Comparison of ENCODE assay signal across 9 cellular contexts in the genomic region with DNA sequence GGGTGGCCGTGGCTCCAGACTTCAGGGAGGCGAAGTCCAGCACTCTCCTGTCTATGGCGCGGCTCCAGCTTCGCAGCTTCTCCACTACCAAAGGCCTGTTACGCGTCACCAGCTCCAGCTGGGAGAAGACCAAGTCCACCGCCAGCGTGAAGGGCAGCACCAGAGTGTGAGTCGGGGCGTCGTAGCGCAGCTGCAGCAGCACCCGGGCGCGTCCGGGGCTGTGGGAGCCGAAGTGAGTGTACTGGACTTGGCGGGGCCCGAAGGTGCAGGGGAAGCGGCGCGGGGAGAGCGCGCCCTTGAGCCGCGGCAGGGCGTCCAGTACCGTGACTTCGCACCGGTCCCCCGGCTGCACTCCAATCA. TPM values are rescaled to one million over a fixed set of nuclear protein-coding genes. Genes with fewer than 3 reads are reported as not detected.
DNase-seq lines count a peak whose midpoint lies in the region; ATAC-seq, FAIRE-seq and TF ChIP-seq lines count a peak whose summit lies in the region.
"Had no signal": no experiment of that assay in that cellular context is flagged by ENCODE, and none has a peak within 500 bp of the region (broad histone marks: within the 10 kb centered on the region; RNA-seq: fewer than 3 reads in every experiment).

No MANE protein-coding gene starts in this region.

- H3K4me3 ChIP-seq in Loucy (ENCODE audit: low read length, poor library complexity, severe bottlenecking) (peak overlapping the region; percentile 77), endothelial cell of umbilical vein (replicated peaks in 1 of 3; ENCODE audit: insufficient read depth in 1 of 3, low read depth in 1 of 3, low read length in 3 of 3) (peak overlapping the region in 1 of 3 experiments; percentile 22), parathyroid adenoma (ENCODE audit: low read depth, low read length) (peak overlapping the region; percentile 40)

- POLR2A ChIA-PET in endothelial cell of umbilical vein (lab: Charles Lee): no interaction called here

- CTCF ChIA-PET in endothelial cell of umbilical vein (lab: Charles Lee): no interaction called here

- intact Hi-C loops in endothelial cell of umbilical vein (cut with micrococcal nuclease): no loop called here

- peaks cover 15% of the 10 kb centered on the region for H3K4me1 ChIP-seq in Loucy (ENCODE audit: insufficient read depth, low read length, poor library complexity, severe bottlenecking)
- peaks cover 6% of the 10 kb centered on the region for H3K4me1 ChIP-seq in endothelial cell of umbilical vein (ENCODE audit: control insufficient read depth, extremely low read depth, insufficient read depth, low read length)
- H3K4me1 ChIP-seq in parathyroid adenoma: no peaks in the 10 kb centered on the region

- peak overlapping the region; percentile 63; the same call in 1 of the 2 replicates for H2AFZ ChIP-seq in Loucy (ENCODE audit: low read length)
- no peak overlapping the region for H2AFZ ChIP-seq in endothelial cell of umbilical vein (ENCODE audit: low read depth, low read length)
- H2AFZ ChIP-seq in parathyroid adenoma: no peak overlapping the region

- no peak for TF ChIP-seq POLR2A in endothelial cell of umbilical vein (IDR thresholded peaks at IDR 0.05; ENCODE audit: low read depth, low read length)

- peaks cover 9% of the 10 kb centered on the region for H4K20me1 ChIP-seq in Loucy (ENCODE audit: insufficient read depth, low read length, poor library complexity, severe bottlenecking)
- H4K20me1 ChIP-seq in endothelial cell of umbilical vein (replicated peaks; ENCODE audit: control insufficient read depth, extremely low read depth, insufficient read depth, low read length): no peaks in the 10 kb centered on the region

- no TSS peak for BruUV-seq in endothelial cell of umbilical vein (replicated peaks; lab: Mats Ljungman, UMichigan)

- no peaks in the 10 kb centered on the region for H3K9me1 ChIP-seq in endothelial cell of umbilical vein (replicated peaks; ENCODE audit: control insufficient read depth, extremely low read depth, insufficient read depth, low read length)

- H3K27ac ChIP-seq in endothelial cell of umbilical vein (ENCODE audit: insufficient read depth, low read depth, low read length) (no peak overlapping the region), parathyroid adenoma (no peak overlapping the region)

- ATAC-seq in HG03097 (IDR thresholded peaks at IDR 0.05; ENCODE audit: low FRiP score, unreplicated experiment): no peak
- ATAC-seq in HG02798 (IDR thresholded peaks at IDR 0.05; ENCODE audit: poor library complexity, unreplicated experiment): no peak

- H3K79me2 ChIP-seq in Loucy (ENCODE audit: insufficient read depth, low read length) (no peaks in the 10 kb centered on the region), endothelial cell of umbilical vein (ENCODE audit: control insufficient read depth, insufficient read depth, low read length) (no peaks in the 10 kb centered on the region), parathyroid adenoma (no peaks in the 10 kb centered on the region)

- H3K36me3 ChIP-seq in Loucy (ENCODE audit: insufficient read depth, low read length): no peaks in the 10 kb centered on the region
- no peaks in the 10 kb centered on the region for H3K36me3 ChIP-seq in endothelial cell of umbilical vein (ENCODE audit: control insufficient read depth in 2 of 2, extremely low read depth in 1 of 2, insufficient read depth in 2 of 2, low read length in 2 of 2)
- no peaks in the 10 kb centered on the region for H3K36me3 ChIP-seq in parathyroid adenoma (ENCODE audit: control insufficient read depth, insufficient read depth, low read length)

- DNase-seq in EL (peak; percentile 13), endothelial cell of umbilical vein (ENCODE audit: low read depth, low spot score) (peak; percentile 19), DMS153 treated with DMSO at 0.1 percent for 48 hours (lab: John Stamatoyannopoulos, UW; ENCODE audit: unreplicated experiment) (no peak), NCI-H446 (lab: John Stamatoyannopoulos, UW) (no peak)

- H3K9me3 ChIP-seq in Loucy (ENCODE audit: insufficient read depth, low read depth, low read length) (no peaks in the 10 kb centered on the region), endothelial cell of umbilical vein (replicated peaks; ENCODE audit: control insufficient read depth, insufficient read depth, low read length) (no peaks in the 10 kb centered on the region), parathyroid adenoma (ENCODE audit: control insufficient read depth, low read length) (no peaks in the 10 kb centered on the region)

- H3K9me2 ChIP-seq in Loucy (replicated peaks; ENCODE audit: low read depth, low read length): no peaks in the 10 kb centered on the region

- dilution Hi-C loops in endothelial cell of umbilical vein (cut with MboI; ENCODE audit: extremely low pct_ligation_motif_present, low sequenced_read_pairs): no loop called here

- H3K4me2 ChIP-seq in Loucy (ENCODE audit: low read depth, low read length, poor library complexity, severe bottlenecking) (peak overlapping the region; percentile 100), endothelial cell of umbilical vein (ENCODE audit: insufficient read depth, low read length) (no peak overlapping the region), parathyroid adenoma (ENCODE audit: low read length) (peak overlapping the region; percentile 65)

- H3K9ac ChIP-seq in Loucy (ENCODE audit: low read depth, low read length, poor library complexity, severe bottlenecking) (no peak overlapping the region), endothelial cell of umbilical vein (replicated peaks; ENCODE audit: extremely low read depth, insufficient read depth, low read length) (no peak overlapping the region), parathyroid adenoma (no peak overlapping the region)

- H3K27me3 ChIP-seq in Loucy (ENCODE audit: insufficient read depth, low read length, poor library complexity, severe bottlenecking) (peaks cover 43% of the 10 kb centered on the region), endothelial cell of umbilical vein (ENCODE audit: control insufficient read depth in 2 of 2, insufficient read depth in 2 of 2, low read length in 2 of 2) (peaks cover 26 to 31% of the 10 kb centered on the region in 2 experiments), parathyroid adenoma (ENCODE audit: control insufficient read depth, insufficient read depth, low read length) (no peaks in the 10 kb centered on the region)

- FAIRE-seq in endothelial cell of umbilical vein (lab: Jason Lieb, UNC): no peak

- no peaks in the 10 kb centered on the region for H3F3A ChIP-seq in Loucy (ENCODE audit: low read depth)

- TF ChIP-seq CTCF in Loucy (conservative IDR thresholded peaks at IDR 0.05; ENCODE audit: low read length) (no peak), endothelial cell of umbilical vein (IDR thresholded peaks at IDR 0.05; ENCODE audit: extremely low read depth in 1 of 2, insufficient read depth in 1 of 2, low read depth in 1 of 2, low read length in 2 of 2) (no peak), parathyroid adenoma (IDR thresholded peaks at IDR 0.05) (no peak)

TF ChIP-seq in endothelial cell of umbilical vein, 7 proteins besides CTCF, POLR2A, EP300 and RAD21:
- TF ChIP-seq POLR2AphosphoS5 (IDR thresholded peaks at IDR 0.05; ENCODE audit: insufficient read depth, low read depth, low read length) (no peak), MYC (IDR thresholded peaks at IDR 0.05; ENCODE audit: low read depth, low read length) (no peak), GATA2 (IDR thresholded peaks at IDR 0.05; ENCODE audit: insufficient read depth, insufficient read length, low read depth, low read length) (no peak), JUN (IDR thresholded peaks at IDR 0.05; ENCODE audit: borderline replicate concordance, insufficient read depth, insufficient read length, low read depth) (no peak), EZH2 (IDR thresholded peaks at IDR 0.05; ENCODE audit: borderline replicate concordance, low read depth, low read length, severe bottlenecking) (no peak), FOS (IDR thresholded peaks at IDR 0.05; ENCODE audit: borderline replicate concordance, insufficient read depth, low read length) (no peak)
- TF ChIP-seq, protein P1, sequence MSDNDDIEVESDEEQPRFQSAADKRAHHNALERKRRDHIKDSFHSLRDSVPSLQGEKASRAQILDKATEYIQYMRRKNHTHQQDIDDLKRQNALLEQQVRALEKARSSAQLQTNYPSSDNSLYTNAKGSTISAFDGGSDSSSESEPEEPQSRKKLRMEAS (IDR thresholded peaks at IDR 0.05; ENCODE audit: insufficient read depth, insufficient read length): no peak

RNA-seq across cellular contexts. Expression of gene FREM3, which starts 0.4 kb away (rescaled TPM):
- 0.04 and 0.05 TPM in 2 replicates for total RNA-seq in endothelial cell of umbilical vein
- 0.08 and 0.10 TPM in 2 replicates for polyA plus RNA-seq in endothelial cell of umbilical vein
- 0.06 and 0.13 TPM in 2 replicates for polyA plus RNA-seq in endothelial cell of umbilical vein (2011; cell fraction: cytosol; rRNA removed)
- polyA plus RNA-seq in endothelial cell of umbilical vein (2011; cell fraction: nucleus; rRNA removed): 0.06 and 0.08 TPM in 2 replicates
- polyA plus RNA-seq in endothelial cell of umbilical vein (2012): 0.04 and 0.07 TPM in 2 replicates
- 0.04 and 0.15 TPM in 2 replicates for polyA minus RNA-seq in endothelial cell of umbilical vein
- polyA minus RNA-seq in endothelial cell of umbilical vein (2011; cell fraction: cytosol; rRNA and poly(A)+ RNA removed): not detected
- polyA minus RNA-seq in endothelial cell of umbilical vein (2011; cell fraction: nucleus; rRNA and poly(A)+ RNA removed): 0.10 and 0.14 TPM in 2 replicates
- total RNA-seq: NCI-H460 had no signal

Comparison
In these comparisons a context has a peak if more than half of its experiments do, and no peak if none do; other contexts are left out.
1. DNase-seq: peak in EL (single experiment) and endothelial cell of umbilical vein (single experiment); none in DMS153 treated with DMSO at 0.1 percent for 48 hours (single experiment) and NCI-H446 (0 of 2).